Comparison of ENCODE assay signal across 9 cellular contexts in the genomic region with DNA sequence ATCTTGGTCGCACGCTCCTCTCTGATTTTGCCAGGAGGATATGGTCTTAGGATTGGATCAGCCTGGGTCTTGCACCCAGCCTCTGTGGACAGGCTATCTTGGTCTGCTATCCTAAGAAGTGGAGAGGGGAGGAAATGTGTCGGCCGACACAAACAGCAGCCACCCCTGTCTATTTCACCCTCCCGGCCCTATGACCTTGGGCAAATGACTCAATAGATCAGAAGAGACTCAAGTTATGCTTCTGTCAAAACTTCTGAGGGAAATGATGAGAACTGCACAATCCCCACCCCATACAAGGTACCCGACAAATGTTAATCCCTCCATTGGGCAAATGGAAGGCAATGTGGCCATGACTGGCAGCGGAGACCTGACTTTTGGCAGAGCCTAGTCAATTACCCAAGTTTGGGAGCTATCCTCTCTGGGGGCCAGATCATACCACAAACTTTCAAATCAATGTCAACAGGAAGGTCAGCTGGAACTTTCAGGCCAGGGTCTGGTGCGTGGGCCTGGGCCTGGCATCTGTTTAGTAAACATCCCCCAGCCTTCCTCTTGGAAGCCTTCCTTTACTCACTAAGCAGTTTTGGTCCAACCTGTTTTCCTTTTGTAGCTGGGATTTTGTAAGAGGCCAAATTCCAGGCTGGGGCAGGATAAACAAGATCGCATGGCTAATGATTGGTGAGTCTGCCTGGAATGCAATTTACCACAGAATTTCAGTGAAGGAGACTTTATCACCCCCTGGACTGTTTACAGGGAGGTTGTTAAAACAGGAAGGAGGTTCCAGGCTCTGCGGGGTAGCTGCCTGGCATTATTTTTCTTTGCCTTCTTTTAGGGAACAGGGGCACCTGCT.
DNase-seq lines count a peak whose midpoint lies in the region; ATAC-seq, FAIRE-seq and TF ChIP-seq lines count a peak whose summit lies in the region.
"Had no signal": no experiment of that assay in that cellular context is flagged by ENCODE, and none has a peak within 500 bp of the region (broad histone marks: within the 10 kb centered on the region; RNA-seq: fewer than 3 reads in every experiment).

No MANE protein-coding gene starts in this region.

- FAIRE-seq in astrocyte (lab: Jason Lieb, UNC): no peak

- H3K4me1 Mint-ChIP-seq in HFFc6 (ENCODE audit: low read depth): peaks cover 34% of the 10 kb centered on the region
- peaks cover 32% of the 10 kb centered on the region for H3K4me1 Mint-ChIP-seq in astrocyte (ENCODE audit: low read depth, unreplicated experiment)

- DNase-seq in HFFc6 (peak; percentile 88), astrocyte (ENCODE audit: low read depth) (peak; percentile 86), iris pigment epithelial cell (ENCODE audit: low read depth) (peak; percentile 95), smooth muscle cell of the brain vasculature (ENCODE audit: low read depth, low spot score) (peak; percentile 57), erythroblast (lab: John Stamatoyannopoulos, UW) (no peak), NCI-H1092 (lab: John Stamatoyannopoulos, UW) (no peak)
- DNase-seq: NCI-H1048 had no signal

- H2AFZ ChIP-seq in astrocyte (ENCODE audit: low read depth, low read length): no peak overlapping the region

- H3K4me1 ChIP-seq in astrocyte (ENCODE audit: insufficient read depth, low read length): peaks cover 23% of the 10 kb centered on the region

- no peaks in the 10 kb centered on the region for H3K27me3 ChIP-seq in astrocyte (ENCODE audit: insufficient read depth, low read length)

- TF ChIP-seq CTCF in HFFc6 (IDR thresholded peaks at IDR 0.05): no peak
- no peak for TF ChIP-seq CTCF in astrocyte (IDR thresholded peaks at IDR 0.05; ENCODE audit: insufficient read depth, low read depth, low read length)

- ATAC-seq in GM18858 (IDR thresholded peaks at IDR 0.05; ENCODE audit: unreplicated experiment) (no peak), GM18870 (IDR thresholded peaks at IDR 0.05; ENCODE audit: unreplicated experiment) (no peak)

- peak overlapping the region; percentile 66 for H3K27ac ChIP-seq in astrocyte (ENCODE audit: low read depth, low read length)

- no peaks in the 10 kb centered on the region for H3K36me3 ChIP-seq in astrocyte (ENCODE audit: insufficient read depth, low read length)

- no peaks in the 10 kb centered on the region for H3K79me2 ChIP-seq in astrocyte (ENCODE audit: insufficient read depth, low read length)

- TF ChIP-seq POLR2A in erythroblast (IDR thresholded peaks at IDR 0.05; ENCODE audit: low read length): no peak

- H3K9me3 Mint-ChIP-seq in HFFc6: no peaks in the 10 kb centered on the region
- peaks cover 8% of the 10 kb centered on the region for H3K9me3 Mint-ChIP-seq in astrocyte (ENCODE audit: unreplicated experiment)

- H3K9me3 ChIP-seq in astrocyte (ENCODE audit: insufficient read depth, low read depth, low read length): peaks cover 5% of the 10 kb centered on the region

- no peak overlapping the region for H3K4me3 ChIP-seq in astrocyte (ENCODE audit: insufficient read depth, low read depth, low read length)

- H3K9ac ChIP-seq in astrocyte (ENCODE audit: low read length): peak overlapping the region; percentile 39

- H3K27ac Mint-ChIP-seq in HFFc6: peak overlapping the region; percentile 59
- H3K27ac Mint-ChIP-seq in astrocyte (ENCODE audit: unreplicated experiment): peak overlapping the region; percentile 94

- peak overlapping the region; percentile 58 for H3K4me2 ChIP-seq in astrocyte (ENCODE audit: low read length)

- H3K27me3 Mint-ChIP-seq in HFFc6 (ENCODE audit: insufficient read depth) (no peaks in the 10 kb centered on the region; the same call in none of the 2 replicates), astrocyte (ENCODE audit: low read depth, unreplicated experiment) (peaks cover 2% of the 10 kb centered on the region)

- H3K4me3 Mint-ChIP-seq in HFFc6 (peak overlapping the region; percentile 18; the same call in 1 of the 2 replicates), astrocyte (ENCODE audit: unreplicated experiment) (no peak overlapping the region)

- H3K36me3 Mint-ChIP-seq in HFFc6 (ENCODE audit: low read depth): peaks cover 13% of the 10 kb centered on the region; the same call in 1 of the 2 replicates
- H3K36me3 Mint-ChIP-seq in astrocyte (ENCODE audit: low read depth, unreplicated experiment): no peaks in the 10 kb centered on the region

- H4K20me1 ChIP-seq in astrocyte (ENCODE audit: insufficient read depth, low read length): no peaks in the 10 kb centered on the region

Comparison
In these comparisons a context has a peak if more than half of its experiments do, and no peak if none do; other contexts are left out.
1. DNase-seq: peak in HFFc6 (single experiment), astrocyte (single experiment), iris pigment epithelial cell (single experiment) and smooth muscle cell of the brain vasculature (single experiment); none in erythroblast (0 of 2) and NCI-H1092 (single experiment).